ENCODE assay signal across 1 cellular context in the genomic region with DNA sequence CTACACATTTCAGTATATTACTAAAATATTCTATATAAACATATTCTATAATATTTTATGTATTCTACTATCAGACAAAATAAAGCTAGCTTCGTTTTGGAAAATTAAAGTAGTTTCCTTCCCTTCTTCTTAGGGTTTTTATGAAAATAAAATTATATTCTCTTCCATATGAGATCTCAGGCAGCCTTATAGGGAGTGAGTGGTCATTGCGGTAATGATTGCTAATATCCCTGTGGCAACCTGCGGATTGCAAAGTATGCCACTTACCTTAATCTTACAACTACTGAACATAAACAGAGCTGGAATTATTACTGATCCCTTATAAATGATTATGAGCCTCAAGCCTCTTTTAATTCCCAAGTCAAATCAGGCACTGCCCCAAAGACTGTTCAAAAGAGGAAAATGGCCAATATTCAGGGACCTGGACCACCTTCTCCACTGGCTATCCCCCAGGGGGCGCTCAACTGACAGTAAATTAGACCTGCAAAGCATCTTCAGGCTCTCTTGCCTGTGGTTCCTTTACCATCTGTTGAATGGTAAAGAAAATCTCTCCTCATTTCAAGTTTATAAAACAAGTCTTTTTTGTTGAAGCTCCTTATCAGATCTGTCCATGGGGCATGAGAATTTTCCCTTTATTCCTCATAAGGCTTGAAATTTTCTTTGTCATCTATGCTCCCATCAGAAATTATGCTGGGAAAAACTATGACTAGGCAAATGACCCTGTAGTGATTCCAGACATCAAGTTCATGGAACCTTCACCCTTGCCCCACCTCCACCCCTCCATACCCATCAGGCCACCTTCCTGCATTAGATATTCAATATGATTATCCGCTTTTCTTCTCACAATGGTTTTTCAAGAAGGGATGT.
TF ChIP-seq lines count a peak whose summit lies in the region.

No MANE protein-coding gene starts in this region.

TF ChIP-seq in HepG2, 621 proteins besides CTCF, POLR2A, EP300 and RAD21 (continued from another document):
- TF ChIP-seq, protein P1, sequence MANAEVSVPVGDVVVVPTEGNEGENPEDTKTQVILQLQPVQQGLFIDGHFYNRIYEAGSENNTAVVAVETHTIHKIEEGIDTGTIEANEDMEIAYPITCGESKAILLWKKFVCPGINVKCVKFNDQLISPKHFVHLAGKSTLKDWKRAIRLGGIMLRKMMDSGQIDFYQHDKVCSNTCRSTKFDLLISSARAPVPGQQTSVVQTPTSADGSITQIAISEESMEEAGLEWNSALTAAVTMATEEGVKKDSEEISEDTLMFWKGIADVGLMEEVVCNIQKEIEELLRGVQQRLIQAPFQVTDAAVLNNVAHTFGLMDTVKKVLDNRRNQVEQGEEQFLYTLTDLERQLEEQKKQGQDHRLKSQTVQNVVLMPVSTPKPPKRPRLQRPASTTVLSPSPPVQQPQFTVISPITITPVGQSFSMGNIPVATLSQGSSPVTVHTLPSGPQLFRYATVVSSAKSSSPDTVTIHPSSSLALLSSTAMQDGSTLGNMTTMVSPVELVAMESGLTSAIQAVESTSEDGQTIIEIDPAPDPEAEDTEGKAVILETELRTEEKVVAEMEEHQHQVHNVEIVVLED (CRISPR knock-in tag; IDR thresholded peaks at IDR 0.05; ENCODE audit: borderline replicate concordance): no peak
- TF ChIP-seq ZNF331 (CRISPR knock-in tag; IDR thresholded peaks at IDR 0.05): no peak
- TF ChIP-seq SIX1 (CRISPR knock-in tag; IDR thresholded peaks at IDR 0.05; ENCODE audit: borderline replicate concordance): no peak
- no peak for TF ChIP-seq ZNF367 (CRISPR knock-in tag; IDR thresholded peaks at IDR 0.05; ENCODE audit: borderline replicate concordance)
- no peak for TF ChIP-seq DR1 (CRISPR knock-in tag; IDR thresholded peaks at IDR 0.05)
- peak; percentile 12 for TF ChIP-seq TEAD3 (CRISPR knock-in tag; optimal IDR thresholded peaks at IDR 0.05; ENCODE audit: borderline replicate concordance)
- peak; percentile 44; the same call in 1 of the 2 replicates for TF ChIP-seq MIXL1 (CRISPR knock-in tag; IDR thresholded peaks at IDR 0.05)
- no peak for TF ChIP-seq ZNF34 (CRISPR knock-in tag; IDR thresholded peaks at IDR 0.05; ENCODE audit: borderline replicate concordance)
- TF ChIP-seq NR3C1 (CRISPR knock-in tag; IDR thresholded peaks at IDR 0.05): no peak
- TF ChIP-seq TEAD2 (CRISPR knock-in tag; IDR thresholded peaks at IDR 0.05): no peak
- TF ChIP-seq NKX3-1 (CRISPR knock-in tag; IDR thresholded peaks at IDR 0.05): no peak
- TF ChIP-seq ZNF136 (CRISPR knock-in tag; IDR thresholded peaks at IDR 0.05; ENCODE audit: low read depth): no peak
- TF ChIP-seq DMAP1 (CRISPR knock-in tag; IDR thresholded peaks at IDR 0.05): no peak
- no peak for TF ChIP-seq SALL2 (CRISPR knock-in tag; IDR thresholded peaks at IDR 0.05)
- TF ChIP-seq ZNF720 (CRISPR knock-in tag; IDR thresholded peaks at IDR 0.05): no peak
- TF ChIP-seq ZFP36L1 (CRISPR knock-in tag; IDR thresholded peaks at IDR 0.05): no peak
- no peak for TF ChIP-seq RNF2 (conservative IDR thresholded peaks at IDR 0.05; ENCODE audit: low read depth)
- no peak for TF ChIP-seq CEBPB (IDR thresholded peaks at IDR 0.05; ENCODE audit: borderline replicate concordance, low read depth, low read length)
- no peak for TF ChIP-seq PHF20 (CRISPR knock-in tag; IDR thresholded peaks at IDR 0.05)
- TF ChIP-seq NBN (conservative IDR thresholded peaks at IDR 0.05): no peak
- TF ChIP-seq ZNF468 (CRISPR knock-in tag; IDR thresholded peaks at IDR 0.05): no peak
- no peak for TF ChIP-seq CCDC6 (CRISPR knock-in tag; IDR thresholded peaks at IDR 0.05)
- no peak for TF ChIP-seq SOX5 (CRISPR knock-in tag; IDR thresholded peaks at IDR 0.05; ENCODE audit: borderline replicate concordance)
- TF ChIP-seq, protein P2, sequence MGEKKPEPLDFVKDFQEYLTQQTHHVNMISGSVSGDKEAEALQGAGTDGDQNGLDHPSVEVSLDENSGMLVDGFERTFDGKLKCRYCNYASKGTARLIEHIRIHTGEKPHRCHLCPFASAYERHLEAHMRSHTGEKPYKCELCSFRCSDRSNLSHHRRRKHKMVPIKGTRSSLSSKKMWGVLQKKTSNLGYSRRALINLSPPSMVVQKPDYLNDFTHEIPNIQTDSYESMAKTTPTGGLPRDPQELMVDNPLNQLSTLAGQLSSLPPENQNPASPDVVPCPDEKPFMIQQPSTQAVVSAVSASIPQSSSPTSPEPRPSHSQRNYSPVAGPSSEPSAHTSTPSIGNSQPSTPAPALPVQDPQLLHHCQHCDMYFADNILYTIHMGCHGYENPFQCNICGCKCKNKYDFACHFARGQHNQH (CRISPR knock-in tag; IDR thresholded peaks at IDR 0.05): no peak
- no peak for TF ChIP-seq ZNF768 (CRISPR knock-in tag; IDR thresholded peaks at IDR 0.05)
- TF ChIP-seq PPARG (CRISPR knock-in tag; conservative IDR thresholded peaks at IDR 0.05): no peak
- TF ChIP-seq, protein P3, sequence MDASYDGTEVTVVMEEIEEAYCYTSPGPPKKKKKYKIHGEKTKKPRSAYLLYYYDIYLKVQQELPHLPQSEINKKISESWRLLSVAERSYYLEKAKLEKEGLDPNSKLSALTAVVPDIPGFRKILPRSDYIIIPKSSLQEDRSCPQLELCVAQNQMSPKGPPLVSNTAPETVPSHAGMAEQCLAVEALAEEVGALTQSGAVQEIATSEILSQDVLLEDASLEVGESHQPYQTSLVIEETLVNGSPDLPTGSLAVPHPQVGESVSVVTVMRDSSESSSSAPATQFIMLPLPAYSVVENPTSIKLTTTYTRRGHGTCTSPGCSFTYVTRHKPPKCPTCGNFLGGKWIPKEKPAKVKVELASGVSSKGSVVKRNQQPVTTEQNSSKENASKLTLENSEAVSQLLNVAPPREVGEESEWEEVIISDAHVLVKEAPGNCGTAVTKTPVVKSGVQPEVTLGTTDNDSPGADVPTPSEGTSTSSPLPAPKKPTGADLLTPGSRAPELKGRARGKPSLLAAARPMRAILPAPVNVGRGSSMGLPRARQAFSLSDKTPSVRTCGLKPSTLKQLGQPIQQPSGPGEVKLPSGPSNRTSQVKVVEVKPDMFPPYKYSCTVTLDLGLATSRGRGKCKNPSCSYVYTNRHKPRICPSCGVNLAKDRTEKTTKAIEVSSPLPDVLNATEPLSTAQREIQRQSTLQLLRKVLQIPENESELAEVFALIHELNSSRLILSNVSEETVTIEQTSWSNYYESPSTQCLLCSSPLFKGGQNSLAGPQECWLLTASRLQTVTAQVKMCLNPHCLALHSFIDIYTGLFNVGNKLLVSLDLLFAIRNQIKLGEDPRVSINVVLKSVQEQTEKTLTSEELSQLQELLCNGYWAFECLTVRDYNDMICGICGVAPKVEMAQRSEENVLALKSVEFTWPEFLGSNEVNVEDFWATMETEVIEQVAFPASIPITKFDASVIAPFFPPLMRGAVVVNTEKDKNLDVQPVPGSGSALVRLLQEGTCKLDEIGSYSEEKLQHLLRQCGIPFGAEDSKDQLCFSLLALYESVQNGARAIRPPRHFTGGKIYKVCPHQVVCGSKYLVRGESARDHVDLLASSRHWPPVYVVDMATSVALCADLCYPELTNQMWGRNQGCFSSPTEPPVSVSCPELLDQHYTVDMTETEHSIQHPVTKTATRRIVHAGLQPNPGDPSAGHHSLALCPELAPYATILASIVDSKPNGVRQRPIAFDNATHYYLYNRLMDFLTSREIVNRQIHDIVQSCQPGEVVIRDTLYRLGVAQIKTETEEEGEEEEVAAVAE (CRISPR knock-in tag; IDR thresholded peaks at IDR 0.05; ENCODE audit: borderline replicate concordance): no peak
- TF ChIP-seq HIVEP1 (CRISPR knock-in tag; IDR thresholded peaks at IDR 0.05): no peak
- peak; percentile 45; the same call in 1 of the 2 replicates for TF ChIP-seq ERF (CRISPR knock-in tag; IDR thresholded peaks at IDR 0.05)
- TF ChIP-seq ZNF552 (CRISPR knock-in tag; IDR thresholded peaks at IDR 0.05; ENCODE audit: borderline replicate concordance): no peak
- TF ChIP-seq ZNF256 (CRISPR knock-in tag; conservative IDR thresholded peaks at IDR 0.05): no peak
- TF ChIP-seq MIER3 (CRISPR knock-in tag; IDR thresholded peaks at IDR 0.05; ENCODE audit: borderline replicate concordance): 0 out of 2 replicates have a peak, but pooled peaks have one; percentile 27
- TF ChIP-seq STAT5B (CRISPR knock-in tag; IDR thresholded peaks at IDR 0.05): no peak
- TF ChIP-seq, protein P4, sequence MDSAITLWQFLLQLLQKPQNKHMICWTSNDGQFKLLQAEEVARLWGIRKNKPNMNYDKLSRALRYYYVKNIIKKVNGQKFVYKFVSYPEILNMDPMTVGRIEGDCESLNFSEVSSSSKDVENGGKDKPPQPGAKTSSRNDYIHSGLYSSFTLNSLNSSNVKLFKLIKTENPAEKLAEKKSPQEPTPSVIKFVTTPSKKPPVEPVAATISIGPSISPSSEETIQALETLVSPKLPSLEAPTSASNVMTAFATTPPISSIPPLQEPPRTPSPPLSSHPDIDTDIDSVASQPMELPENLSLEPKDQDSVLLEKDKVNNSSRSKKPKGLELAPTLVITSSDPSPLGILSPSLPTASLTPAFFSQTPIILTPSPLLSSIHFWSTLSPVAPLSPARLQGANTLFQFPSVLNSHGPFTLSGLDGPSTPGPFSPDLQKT (CRISPR knock-in tag; IDR thresholded peaks at IDR 0.05; ENCODE audit: borderline replicate concordance): no peak
- no peak for TF ChIP-seq ZBTB20 (CRISPR knock-in tag; IDR thresholded peaks at IDR 0.05; ENCODE audit: borderline replicate concordance, low read depth)
- TF ChIP-seq STAG1 (CRISPR knock-in tag; IDR thresholded peaks at IDR 0.05): peak; percentile 94
- TF ChIP-seq ZNF660 (CRISPR knock-in tag; IDR thresholded peaks at IDR 0.05; ENCODE audit: borderline replicate concordance, low read depth): no peak
- TF ChIP-seq ATAD3A (CRISPR knock-in tag; IDR thresholded peaks at IDR 0.05): no peak
- TF ChIP-seq, protein P5, sequence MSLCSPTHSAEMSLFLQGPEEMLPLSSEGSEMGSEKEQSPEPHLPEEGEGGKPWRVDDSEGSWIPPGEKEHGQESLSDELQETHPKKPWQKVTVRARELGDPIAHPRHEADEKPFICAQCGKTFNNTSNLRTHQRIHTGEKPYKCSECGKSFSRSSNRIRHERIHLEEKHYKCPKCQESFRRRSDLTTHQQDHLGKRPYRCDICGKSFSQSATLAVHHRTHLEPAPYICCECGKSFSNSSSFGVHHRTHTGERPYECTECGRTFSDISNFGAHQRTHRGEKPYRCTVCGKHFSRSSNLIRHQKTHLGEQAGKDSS (CRISPR knock-in tag; IDR thresholded peaks at IDR 0.05; ENCODE audit: borderline replicate concordance, low read depth): no peak
